12 cellular contexts compared by ENCODE assay signal in genomic region chr2:47899915-47900314, GRCh38. TPM values are rescaled to one million over a fixed set of nuclear protein-coding genes. Genes with fewer than 3 reads are reported as not detected.
DNase-seq lines count a peak whose midpoint lies in the region; ATAC-seq and TF ChIP-seq lines count a peak whose summit lies in the region.
"Had no signal": no experiment of that assay in that cellular context is flagged by ENCODE, and none has a peak within 500 bp of the region (broad histone marks: within the 10 kb centered on the region; RNA-seq: fewer than 3 reads in every experiment).

No MANE protein-coding gene starts in this region.

- H3K4me2 ChIP-seq in GM23248 (ENCODE audit: unreplicated experiment) = no peak overlapping the region

- H3K36me3 ChIP-seq in GM23248 (ENCODE audit: low read depth) (no peaks in the 10 kb centered on the region), RWPE2 (ENCODE audit: low read depth) (peaks cover 16% of the 10 kb centered on the region)
- H3K36me3 ChIP-seq: MG63 had no signal

- peaks cover 26% of the 10 kb centered on the region for H3F3A ChIP-seq in GM23248 (ENCODE audit: insufficient read depth)

- H3K27ac Mint-ChIP-seq in progenitor cell of endocrine pancreas = peak overlapping the region; percentile 90

- in situ Hi-C loops in GM23248 (cut with MboI) = no loop called here

- H3K4me1 Mint-ChIP-seq in progenitor cell of endocrine pancreas (ENCODE audit: low read depth) = peaks cover 31% of the 10 kb centered on the region

- 60 to 75% methylated on average over 2 of the region's 2 CpGs for WGBS in GM23248 (ENCODE audit: low coverage in 1 of 2, low lambda C conversion rate in 2 of 2, missing lambda C conversion rate in 2 of 2), 2 experiments

- H3K4me1 ChIP-seq in GM23248 (ENCODE audit: insufficient read depth) (peaks cover 46% of the 10 kb centered on the region), RWPE2 (ENCODE audit: insufficient read depth, poor library complexity, severe bottlenecking) (peaks cover 15% of the 10 kb centered on the region)

- no peak overlapping the region for H3K4me3 Mint-ChIP-seq in progenitor cell of endocrine pancreas (ENCODE audit: low read depth)

- H3K27me3 Mint-ChIP-seq in progenitor cell of endocrine pancreas = no peaks in the 10 kb centered on the region

- H3K9ac ChIP-seq in GM23248 = no peak overlapping the region

- DNase-seq in GM23248 (peak; percentile 22), RWPE2 (ENCODE audit: low spot score) (no peak), erythroblast (lab: John Stamatoyannopoulos, UW) (peak; percentile 54 to 59), progenitor cell of endocrine pancreas (ENCODE audit: low spot score, unreplicated experiment) (no peak), AML-193 (lab: John Stamatoyannopoulos, UW) (no peak), GDM1 (lab: John Stamatoyannopoulos, UW) (no peak), GM19238 (ENCODE audit: insufficient read length, low spot score) (no peak)
- DNase-seq: MG63, mucosa of descending colon, testis had no signal

- TF ChIP-seq CTCF in RWPE2 (IDR thresholded peaks at IDR 0.05; ENCODE audit: poor library complexity, severe bottlenecking) (no peak), progenitor cell of endocrine pancreas (IDR thresholded peaks at IDR 0.05; ENCODE audit: unreplicated experiment) (no peak)

- H3K27ac ChIP-seq in GM23248 (0 out of 2 replicates have a peak overlapping the region, but pooled peaks have one; percentile 7), RWPE2 (ENCODE audit: poor library complexity, severe bottlenecking) (peak overlapping the region; percentile 23)
- H3K27ac ChIP-seq: VCaP had no signal

- H3K27me3 ChIP-seq in GM23248 (replicated peaks; ENCODE audit: insufficient read depth) = no peaks in the 10 kb centered on the region
- no peaks in the 10 kb centered on the region for H3K27me3 ChIP-seq in RWPE2 (ENCODE audit: insufficient read depth, poor library complexity, severe bottlenecking)
- H3K27me3 ChIP-seq: MG63, testis had no signal

- TF ChIP-seq POLR2A in erythroblast (IDR thresholded peaks at IDR 0.05; ENCODE audit: low read length) = peak; percentile 16

- no peak overlapping the region for H2AFZ ChIP-seq in GM23248

- ATAC-seq in RWPE2 (ENCODE audit: low read depth) (no peak), GM21737 (IDR thresholded peaks at IDR 0.05; ENCODE audit: unreplicated experiment) (no peak)
- ATAC-seq: mucosa of descending colon had no signal

- peaks cover 100% of the 10 kb centered on the region for H3K79me2 ChIP-seq in GM23248 (ENCODE audit: insufficient read depth)

- no peaks in the 10 kb centered on the region for H3K9me2 ChIP-seq in GM23248 (ENCODE audit: insufficient read depth)

- no peaks in the 10 kb centered on the region for H3K9me3 Mint-ChIP-seq in progenitor cell of endocrine pancreas (ENCODE audit: low read depth)

- H3K9me3 ChIP-seq in GM23248 (ENCODE audit: low read depth) (no peaks in the 10 kb centered on the region), RWPE2 (ENCODE audit: severe bottlenecking) (no peaks in the 10 kb centered on the region)
- H3K9me3 ChIP-seq: MG63, mucosa of descending colon, testis had no signal

- H4K20me1 ChIP-seq in GM23248 (ENCODE audit: insufficient read depth) = peaks cover 38% of the 10 kb centered on the region

- peaks cover 1% of the 10 kb centered on the region for H3K36me3 Mint-ChIP-seq in progenitor cell of endocrine pancreas (ENCODE audit: insufficient read depth)

- H3K4me3 ChIP-seq in GM23248 (no peak overlapping the region), RWPE2 (ENCODE audit: severe bottlenecking) (no peak overlapping the region)
- H3K4me3 ChIP-seq: MG63, mucosa of descending colon, testis had no signal

RNA-seq across cellular contexts. Expression of gene FBXO11, which starts 6.4 kb away (rescaled TPM):
- 25.8 and 33.1 TPM in 2 replicates for total RNA-seq in GM23248 (2014; rRNA removed; shearing (Covaris generic))
- 14.2 and 15.7 TPM in 2 replicates for polyA plus RNA-seq in GM23248 (2016; fragmentation: Nextera tagmentation; extraction: Ambion mirVana)
- total RNA-seq in progenitor cell of endocrine pancreas = 96.5 and 102 TPM in 2 replicates

Comparison
In these comparisons a context has a peak if more than half of its experiments do, and no peak if none do; other contexts are left out.
1. DNase-seq: peak in GM23248 (single experiment) and erythroblast (2 of 2); none in RWPE2 (single experiment), progenitor cell of endocrine pancreas (single experiment), AML-193 (0 of 2), GDM1 (single experiment) and GM19238 (single experiment).